Comparison of ENCODE assay signal across 22 cellular contexts in the genomic region with DNA sequence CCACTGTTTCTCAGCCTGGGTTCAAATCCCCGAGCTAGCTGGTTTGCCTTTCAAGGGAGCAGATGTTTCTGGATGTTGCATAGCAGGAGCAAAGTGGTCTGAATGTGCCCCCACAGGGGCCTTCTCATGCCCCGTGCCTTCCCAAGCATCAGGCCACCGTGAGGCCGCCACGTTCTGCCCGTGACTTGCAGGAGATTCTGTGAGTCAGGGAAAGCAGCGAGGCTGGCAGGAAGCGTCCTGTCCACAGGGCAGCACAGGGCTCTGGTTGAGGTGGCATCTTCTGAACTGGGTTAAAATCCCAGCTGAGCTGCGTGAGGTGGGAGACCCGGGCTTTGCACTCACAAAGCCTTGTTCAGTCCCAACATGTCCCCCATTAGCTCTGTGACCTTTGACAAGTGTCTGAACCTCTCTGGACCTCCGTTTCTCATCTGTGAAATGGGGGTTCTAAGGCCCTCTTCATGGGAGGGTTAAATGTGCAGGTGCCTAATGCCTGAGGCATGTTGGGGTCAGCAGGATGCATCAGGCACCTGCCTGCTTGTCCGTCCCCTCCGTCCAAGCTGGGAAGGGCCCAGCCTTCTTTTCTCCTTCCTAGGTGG.
"Had no signal": no experiment of that assay in that cellular context is flagged by ENCODE, and none has a peak within 500 bp of the region (broad histone marks: within the 10 kb centered on the region; RNA-seq: fewer than 3 reads in every experiment).

No MANE protein-coding gene starts in this region.

- H3K9me3 ChIP-seq: left ventricle myocardium inferior, psoas muscle, spleen, testis, tibial nerve had no signal

- H3K4me1 ChIP-seq: psoas muscle had no signal

- H2AFZ ChIP-seq: hepatocyte had no signal

- H3K4me2 ChIP-seq: hepatocyte had no signal

- H3K27me3 Mint-ChIP-seq: naive B cell; stimulated activated naive B cell treated with anti-CD40 and anti-IgM and Interleukin-4, amounts not matched to agents 10 μg/mL and 1 μg/mL and 100 μg/mL, for 72 hours; stimulated activated naive CD8-positive, alpha-beta T cell treated with anti-CD3 and anti-CD28 coated beads, Interleukin-15, amount 100 ng/mL, for 72 hours had no signal

- H3K27ac ChIP-seq: hepatocyte, left ventricle myocardium inferior, psoas muscle had no signal

- H3K27me3 ChIP-seq: hepatocyte, spleen, testis, tibial nerve had no signal

- DNase-seq: erythroblast; foreskin melanocyte; head of caudate nucleus; kidney; left cardiac atrium; left ventricle myocardium inferior; mesendoderm; naive B cell; psoas muscle; retina; spleen; stimulated activated CD4-positive, alpha-beta T cell treated with anti-CD3 and anti-CD28 coated beads, Interleukin-15, amount 100 ng/mL, for 24 hours; stimulated activated CD4-positive, alpha-beta T cell treated with anti-CD3 and anti-CD28 coated beads, Interleukin-1b, Interleukin-23, amount 100 ng/mL, for 48 hours; stimulated activated CD4-positive, alpha-beta T cell treated with anti-CD3 and anti-CD28 coated beads, Interleukin-4, amount 100 ng/mL, for 24 hours; stimulated activated naive B cell treated with anti-CD40 and anti-IgM and Interleukin-4, amounts not matched to agents 10 μg/mL and 1 μg/mL and 100 μg/mL, for 72 hours; stimulated activated naive CD8-positive, alpha-beta T cell treated with anti-CD3 and anti-CD28 coated beads, Interleukin-15, amount 100 ng/mL, for 72 hours; testis had no signal

- H3K9me3 Mint-ChIP-seq: naive B cell; nephron; stimulated activated naive B cell treated with anti-CD40 and anti-IgM and Interleukin-4, amounts not matched to agents 10 μg/mL and 1 μg/mL and 100 μg/mL, for 72 hours; stimulated activated naive CD8-positive, alpha-beta T cell treated with anti-CD3 and anti-CD28 coated beads, Interleukin-15, amount 100 ng/mL, for 72 hours had no signal

- H3K4me3 Mint-ChIP-seq: naive B cell; nephron; stimulated activated naive B cell treated with anti-CD40 and anti-IgM and Interleukin-4, amounts not matched to agents 10 μg/mL and 1 μg/mL and 100 μg/mL, for 72 hours; stimulated activated naive CD8-positive, alpha-beta T cell treated with anti-CD3 and anti-CD28 coated beads, Interleukin-15, amount 100 ng/mL, for 72 hours had no signal

- H3K4me3 ChIP-seq: hepatocyte, left ventricle myocardium inferior, lung, psoas muscle, spleen, testis, tibial nerve had no signal

- ATAC-seq: left cardiac atrium; psoas muscle; sciatic nerve; stimulated activated naive B cell treated with anti-CD40 and anti-IgM and Interleukin-4, amounts not matched to agents 10 μg/mL and 1 μg/mL and 100 μg/mL, for 72 hours; stimulated activated naive CD8-positive, alpha-beta T cell treated with anti-CD3 and anti-CD28 coated beads, Interleukin-15, amount 100 ng/mL, for 72 hours had no signal

- H3K27ac Mint-ChIP-seq: nephron had no signal

- FAIRE-seq: kidney had no signal
